14 cellular contexts compared by ENCODE assay signal in the genomic region with DNA sequence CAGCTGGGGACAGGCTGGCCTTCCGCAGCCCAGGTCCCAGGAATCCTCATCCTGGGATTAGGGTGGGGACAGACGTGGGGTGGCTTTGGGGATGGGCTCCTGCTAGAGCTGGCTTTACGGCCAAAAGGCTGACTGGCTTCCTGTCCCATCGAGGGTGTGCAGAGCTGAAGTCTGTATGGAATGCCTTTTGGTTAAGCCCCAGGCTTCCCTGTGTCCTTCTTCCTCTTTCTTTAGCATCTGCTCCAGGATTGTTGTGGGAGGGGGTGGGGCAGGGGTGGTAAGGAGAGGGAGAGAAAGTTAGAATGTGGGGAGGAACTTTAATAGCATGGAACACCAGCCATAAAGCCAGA. TPM values are rescaled to one million over a fixed set of nuclear protein-coding genes. Genes with fewer than 3 reads are reported as not detected.
A peak's percentile ranks its signal among the peaks of the same experiment; 100 is the strongest.
DNase-seq lines count a peak whose midpoint lies in the region; ATAC-seq and TF ChIP-seq lines count a peak whose summit lies in the region.
"Had no signal": no experiment of that assay in that cellular context is flagged by ENCODE, and none has a peak within 500 bp of the region (broad histone marks: within the 10 kb centered on the region; RNA-seq: fewer than 3 reads in every experiment).

No MANE protein-coding gene starts in this region.

- H3K27me3 ChIP-seq in left ventricle myocardium inferior (ENCODE audit: low read depth) = no peaks in the 10 kb centered on the region
- no peaks in the 10 kb centered on the region for H3K27me3 ChIP-seq in hepatocyte
- H3K27me3 ChIP-seq in upper lobe of right lung = no peaks in the 10 kb centered on the region

- H3K4me1 Mint-ChIP-seq in activated CD8-positive, alpha-beta memory T cell treated with anti-CD3 and anti-CD28 coated beads, Interleukin-2, amount 10 ng/mL, durations not matched to agents 7 days and 5 days = no peaks in the 10 kb centered on the region
- H3K4me1 Mint-ChIP-seq: activated CD4-positive, alpha-beta memory T cell treated with anti-CD3 and anti-CD28 coated beads, Interleukin-2, amount 10 ng/mL, durations not matched to agents 7 days and 5 days; CD8-positive, alpha-beta memory T cell had no signal

- no peak overlapping the region for H3K4me3 Mint-ChIP-seq in activated CD8-positive, alpha-beta memory T cell treated with anti-CD3 and anti-CD28 coated beads, Interleukin-2, amount 10 ng/mL, durations not matched to agents 7 days and 5 days
- H3K4me3 Mint-ChIP-seq: activated CD4-positive, alpha-beta memory T cell treated with anti-CD3 and anti-CD28 coated beads, Interleukin-2, amount 10 ng/mL, durations not matched to agents 7 days and 5 days; CD8-positive, alpha-beta memory T cell had no signal

- H3K4me1 ChIP-seq in left ventricle myocardium inferior (peaks cover 47% of the 10 kb centered on the region), hepatocyte (ENCODE audit: insufficient read depth) (peaks cover 4% of the 10 kb centered on the region), upper lobe of right lung (peaks cover 9% of the 10 kb centered on the region)
- H3K4me1 ChIP-seq: A549 had no signal

- intact Hi-C loops in left ventricle myocardium inferior (cut with micrococcal nuclease) = no loop called here
- intact Hi-C loops in Right ventricle myocardium inferior (cut with DNase I) = no loop called here
- intact Hi-C loops in sciatic nerve (cut with DNase I) = no loop called here
- intact Hi-C loops in upper lobe of right lung (cut with DNase I) = no loop called here

- H3K9me3 ChIP-seq in left ventricle myocardium inferior (replicated peaks) = no peaks in the 10 kb centered on the region
- no peaks in the 10 kb centered on the region for H3K9me3 ChIP-seq in hepatocyte (ENCODE audit: low read depth)
- no peaks in the 10 kb centered on the region for H3K9me3 ChIP-seq in upper lobe of right lung
- H3K9me3 ChIP-seq: A549 had no signal

- no peak overlapping the region for H2AFZ ChIP-seq in hepatocyte

- no peak overlapping the region for H3K27ac Mint-ChIP-seq in activated CD8-positive, alpha-beta memory T cell treated with anti-CD3 and anti-CD28 coated beads, Interleukin-2, amount 10 ng/mL, durations not matched to agents 7 days and 5 days
- H3K27ac Mint-ChIP-seq: activated CD4-positive, alpha-beta memory T cell treated with anti-CD3 and anti-CD28 coated beads, Interleukin-2, amount 10 ng/mL, durations not matched to agents 7 days and 5 days had no signal

- no peak for TF ChIP-seq CTCF in left ventricle myocardium inferior (IDR thresholded peaks at IDR 0.05; ENCODE audit: borderline replicate concordance)
- no peak for TF ChIP-seq CTCF in hepatocyte (IDR thresholded peaks at IDR 0.05; ENCODE audit: poor library complexity)
- TF ChIP-seq CTCF in upper lobe of right lung (IDR thresholded peaks at IDR 0.05) = no peak

- H3K36me3 Mint-ChIP-seq in activated CD8-positive, alpha-beta memory T cell treated with anti-CD3 and anti-CD28 coated beads, Interleukin-2, amount 10 ng/mL, durations not matched to agents 7 days and 5 days = no peaks in the 10 kb centered on the region
- H3K36me3 Mint-ChIP-seq: CD8-positive, alpha-beta memory T cell had no signal

- no peak for ATAC-seq in Right ventricle myocardium inferior
- peak; percentile 10 for ATAC-seq in sciatic nerve
- no peak for ATAC-seq in upper lobe of right lung
- ATAC-seq in activated CD8-positive, alpha-beta memory T cell treated with anti-CD3 and anti-CD28 coated beads, Interleukin-2, amount 10 ng/mL, durations not matched to agents 7 days and 5 days = no peak
- no peak for ATAC-seq in HG03354 (IDR thresholded peaks at IDR 0.05; ENCODE audit: poor library complexity, severe bottlenecking, unreplicated experiment)
- ATAC-seq: A549 had no signal

- H3K9me2 ChIP-seq in hepatocyte (replicated peaks; ENCODE audit: insufficient read depth) = no peaks in the 10 kb centered on the region

- peak overlapping the region; percentile 44 for H3K4me2 ChIP-seq in hepatocyte
- H3K4me2 ChIP-seq: A549 had no signal

- H3K9me3 Mint-ChIP-seq in activated CD8-positive, alpha-beta memory T cell treated with anti-CD3 and anti-CD28 coated beads, Interleukin-2, amount 10 ng/mL, durations not matched to agents 7 days and 5 days (ENCODE audit: low read depth) = no peaks in the 10 kb centered on the region
- H3K9me3 Mint-ChIP-seq: activated CD4-positive, alpha-beta memory T cell treated with anti-CD3 and anti-CD28 coated beads, Interleukin-2, amount 10 ng/mL, durations not matched to agents 7 days and 5 days; CD8-positive, alpha-beta memory T cell had no signal

- H3K36me3 ChIP-seq in left ventricle myocardium inferior (peaks cover 24% of the 10 kb centered on the region), hepatocyte (replicated peaks; ENCODE audit: insufficient read depth, low read depth) (no peaks in the 10 kb centered on the region), upper lobe of right lung (peaks cover 9% of the 10 kb centered on the region)

- WGBS in hepatocyte (ENCODE audit: low lambda C conversion rate, missing lambda C conversion rate) = 63% methylated on average over 4 of the region's 4 CpGs

- no peaks in the 10 kb centered on the region for H4K20me1 ChIP-seq in hepatocyte (ENCODE audit: insufficient read depth, poor library complexity, severe bottlenecking)

- H3K4me3 ChIP-seq in left ventricle myocardium inferior (no peak overlapping the region), hepatocyte (no peak overlapping the region), upper lobe of right lung (no peak overlapping the region)
- H3K4me3 ChIP-seq: A549, SK-N-MC had no signal

- peak overlapping the region; percentile 65 for H3K27ac ChIP-seq in left ventricle myocardium inferior (replicated peaks)
- peak overlapping the region; percentile 89 for H3K27ac ChIP-seq in hepatocyte
- no peak overlapping the region for H3K27ac ChIP-seq in upper lobe of right lung
- H3K27ac ChIP-seq: A549, SK-N-MC had no signal

- no peaks in the 10 kb centered on the region for H3K27me3 Mint-ChIP-seq in activated CD8-positive, alpha-beta memory T cell treated with anti-CD3 and anti-CD28 coated beads, Interleukin-2, amount 10 ng/mL, durations not matched to agents 7 days and 5 days
- H3K27me3 Mint-ChIP-seq: activated CD4-positive, alpha-beta memory T cell treated with anti-CD3 and anti-CD28 coated beads, Interleukin-2, amount 10 ng/mL, durations not matched to agents 7 days and 5 days had no signal

- CTCF ChIA-PET in activated CD8-positive, alpha-beta memory T cell treated with anti-CD3 and anti-CD28 coated beads, Interleukin-2, amount 10 ng/mL, durations not matched to agents 7 days and 5 days (lab: Charles Lee) = no interaction called here

- no peaks in the 10 kb centered on the region for H3K79me2 ChIP-seq in hepatocyte

- no peak for DNase-seq in left ventricle myocardium inferior
- DNase-seq in Right ventricle myocardium inferior (ENCODE audit: missing footprints) = no peak
- DNase-seq in hepatocyte (ENCODE audit: low spot score) = no peak
- no peak for DNase-seq in sciatic nerve (ENCODE audit: low spot score)
- DNase-seq in upper lobe of right lung = no peak
- no peak for DNase-seq in activated CD8-positive, alpha-beta memory T cell treated with anti-CD3 and anti-CD28 coated beads, Interleukin-2, amount 10 ng/mL, durations not matched to agents 7 days and 5 days
- no peak for DNase-seq in SIG-M5 treated with dmso at 0.1 percent for 504 hours (lab: John Stamatoyannopoulos, UW; ENCODE audit: unreplicated experiment)
- DNase-seq: activated CD4-positive, alpha-beta memory T cell treated with anti-CD3 and anti-CD28 coated beads, Interleukin-2, amount 10 ng/mL, durations not matched to agents 7 days and 5 days; anterior cingulate cortex; CD8-positive, alpha-beta memory T cell; NCI-H2227 treated with DMSO at 0.1 percent for 48 hours had no signal

RNA-seq across cellular contexts. Expression of gene AQP1, which starts 59.3 kb away (rescaled TPM):
- 253 TPM for total RNA-seq in left ventricle myocardium inferior
- 284 TPM for total RNA-seq in Right ventricle myocardium inferior
- 92.3 and 124 TPM in 2 replicates for total RNA-seq in hepatocyte
- polyA plus RNA-seq in hepatocyte = 183 and 241 TPM in 2 replicates
- total RNA-seq in sciatic nerve = 864 TPM
- 1,132 TPM for total RNA-seq in upper lobe of right lung
- total RNA-seq in activated CD8-positive, alpha-beta memory T cell treated with anti-CD3 and anti-CD28 coated beads, Interleukin-2, amount 10 ng/mL, durations not matched to agents 7 days and 5 days = under 1 TPM in 1 of 2 experiments, not detected in 1; 0.15 TPM
- polyA plus RNA-seq: CD8-positive, alpha-beta memory T cell had no signal

Comparison
In these comparisons a context has a peak if more than half of its experiments do, and no peak if none do; other contexts are left out.
1. RNA of gene AQP1, which starts 59.3 kb away (total RNA-seq): 1,132 TPM in upper lobe of right lung (single experiment), 864 TPM in sciatic nerve (single experiment), 284 TPM in Right ventricle myocardium inferior (single experiment), 253 TPM in left ventricle myocardium inferior (single experiment) and 92.3 to 124 TPM in hepatocyte; 0.15 TPM in activated CD8-positive, alpha-beta memory T cell treated with anti-CD3 and anti-CD28 coated beads, Interleukin-2, amount 10 ng/mL, durations not matched to agents 7 days and 5 days; every median in the first group is over 10 times any median in the second.